ENCODE assay signal across 18 cellular contexts in genomic region chr9:107866912-107867311, GRCh38.
DNase-seq lines count a peak whose midpoint lies in the region; ATAC-seq, FAIRE-seq and TF ChIP-seq lines count a peak whose summit lies in the region.
"Had no signal": no experiment of that assay in that cellular context is flagged by ENCODE, and none has a peak within 500 bp of the region (broad histone marks: within the 10 kb centered on the region; RNA-seq: fewer than 3 reads in every experiment).

No MANE protein-coding gene starts in this region.

- no peaks in the 10 kb centered on the region for H3K36me3 ChIP-seq in HepG2 (replicated peaks in 1 of 2; ENCODE audit: control insufficient read depth in 1 of 2, insufficient read depth in 2 of 2, low read length in 2 of 2)
- H3K36me3 ChIP-seq in neuronal stem cell (replicated peaks in 1 of 2; ENCODE audit: control insufficient read depth in 2 of 2, insufficient read depth in 2 of 2, low read length in 2 of 2), result no peaks in the 10 kb centered on the region

- H3K9me3 ChIP-seq in HepG2 (ENCODE audit: low read length) (no peaks in the 10 kb centered on the region), neuronal stem cell (replicated peaks in 1 of 2; ENCODE audit: control insufficient read depth in 2 of 2, insufficient read depth in 1 of 2, low read depth in 1 of 2, low read length in 2 of 2) (no peaks in the 10 kb centered on the region)
- H3K9me3 ChIP-seq: A549 had no signal

- POLR2A ChIA-PET in HepG2 (lab: Yijun Ruan, JAX), result no interaction called here

- H3K18ac ChIP-seq in neuronal stem cell (ENCODE audit: low read length), result no peak overlapping the region

- H3K4me1 ChIP-seq in HepG2 (ENCODE audit: insufficient read depth, low read length) (no peaks in the 10 kb centered on the region), neuronal stem cell (ENCODE audit: control insufficient read depth in 2 of 2, insufficient read depth in 1 of 2, low read depth in 1 of 2, low read length in 2 of 2) (no peaks in the 10 kb centered on the region)
- H3K4me1 ChIP-seq: A549 had no signal

- intact Hi-C loops in HepG2 (cut with micrococcal nuclease; ENCODE audit: unreplicated experiment), result no loop called here

- no peaks in the 10 kb centered on the region for H4K20me1 ChIP-seq in HepG2 (ENCODE audit: insufficient read depth, low read length)

- H3K27ac ChIP-seq in HepG2 (ENCODE audit: extremely low read length, insufficient read depth, low read length) (no peak overlapping the region), neuronal stem cell (replicated peaks; ENCODE audit: low read length) (no peak overlapping the region)
- H3K27ac ChIP-seq: A549, epithelial cell of prostate had no signal

- no peak overlapping the region for H3K14ac ChIP-seq in neuronal stem cell (ENCODE audit: low read length)

- TF ChIP-seq RAD21 in HepG2 (CRISPR knock-in tag; IDR thresholded peaks at IDR 0.05), result no peak

- DNase-seq in ACHN (peak; percentile 10), Kasumi-1 (lab: John Stamatoyannopoulos, UW) (peak; percentile 75 to 79), amniotic epithelial cell (ENCODE audit: low read depth) (peak; percentile 84), HepG2 (ENCODE audit: low spot score) (no peak), neuronal stem cell (ENCODE audit: low spot score) (no peak), NCI-H2227 (lab: John Stamatoyannopoulos, UW; ENCODE audit: unreplicated experiment) (no peak)
- DNase-seq: activated CD4-positive, alpha-beta T cell treated with anti-CD3 and anti-CD28 coated beads for 1 hour; cerebellar nuclear complex; hypothalamus; NCI-H1092; NCI-H446; small intestine; SW 1271 had no signal

- TF ChIP-seq POLR2A in HepG2 (IDR thresholded peaks at IDR 0.05; ENCODE audit: insufficient read depth in 1 of 2, low read depth in 2 of 2, low read length in 2 of 2), result no peak

- no peak overlapping the region for H2BK15ac ChIP-seq in neuronal stem cell (ENCODE audit: low read length)

- H3K4ac ChIP-seq in neuronal stem cell (ENCODE audit: low read length), result no peak overlapping the region

- in situ Hi-C loops in ACHN (cut with HindIII; ENCODE audit: low pct_ligation_motif_present, low pct_unique_long_range_greater_than_20kb, low sequenced_read_pairs), result no loop called here
- in situ Hi-C loops in HepG2 (cut with HindIII; ENCODE audit: extremely low pct_ligation_motif_present, low pct_unique_long_range_greater_than_20kb), result no loop called here

- no peaks in the 10 kb centered on the region for H3K79me2 ChIP-seq in HepG2 (ENCODE audit: insufficient read depth, low read length)

- no peak overlapping the region for H3K4me2 ChIP-seq in HepG2 (ENCODE audit: low read depth, low read length)
- no peak overlapping the region for H3K4me2 ChIP-seq in neuronal stem cell (ENCODE audit: insufficient read depth, low read length, poor library complexity, severe bottlenecking)
- H3K4me2 ChIP-seq: A549 had no signal

- H4K8ac ChIP-seq in neuronal stem cell (ENCODE audit: low read depth, low read length), result no peak overlapping the region

- no peak overlapping the region for H2BK5ac ChIP-seq in neuronal stem cell (ENCODE audit: low read length)

- no peak overlapping the region for H4K91ac ChIP-seq in neuronal stem cell (ENCODE audit: low read depth, low read length, poor library complexity)

- CTCF ChIA-PET in HepG2 (lab: Yijun Ruan, JAX; ENCODE audit: low intra/inter-chr PET ratio, low total read pairs), result no interaction called here

- TF ChIP-seq EP300 in HepG2 (IDR thresholded peaks at IDR 0.05; ENCODE audit: low read depth in 2 of 2, low read length in 2 of 2) (no peak), HepG2 (CRISPR knock-in tag; IDR thresholded peaks at IDR 0.05; ENCODE audit: borderline replicate concordance) (no peak)

- no TSS peak for BruUV-seq in HepG2 (replicated peaks; lab: Mats Ljungman, UMichigan)

- no peak overlapping the region for H3K23ac ChIP-seq in neuronal stem cell (ENCODE audit: low read depth, low read length, poor library complexity)

- ATAC-seq in HepG2, result no peak
- ATAC-seq in HG03280 (IDR thresholded peaks at IDR 0.05; ENCODE audit: unreplicated experiment), result no peak
- ATAC-seq in HG02623 (IDR thresholded peaks at IDR 0.05; ENCODE audit: unreplicated experiment), result no peak
- ATAC-seq: A549; activated naive CD4-positive, alpha-beta T cell treated with anti-CD3 and anti-CD28 coated beads, Interleukin-2, amount 50 U/mL, for 72 hours had no signal

- H3K4me3 ChIP-seq in HepG2 (replicated peaks in 1 of 3; ENCODE audit: insufficient read depth in 1 of 3, low read depth in 2 of 3, low read length in 3 of 3), result no peak overlapping the region
- no peak overlapping the region for H3K4me3 ChIP-seq in neuronal stem cell (ENCODE audit: low read length in 2 of 2)
- H3K4me3 ChIP-seq: A549 had no signal

- H2AK5ac ChIP-seq in neuronal stem cell (ENCODE audit: low read depth, low read length), result no peak overlapping the region

- H2AFZ ChIP-seq in HepG2 (ENCODE audit: low read length) (no peak overlapping the region), neuronal stem cell (ENCODE audit: low read length) (no peak overlapping the region)

- no peak overlapping the region for H3K9ac ChIP-seq in HepG2 (ENCODE audit: insufficient read depth, low read depth, low read length)
- H3K9ac ChIP-seq in neuronal stem cell (ENCODE audit: low read depth, low read length, poor library complexity), result no peak overlapping the region

- FAIRE-seq in HepG2 (lab: Jason Lieb, UNC), result no peak

- no peak overlapping the region for H2BK12ac ChIP-seq in neuronal stem cell (ENCODE audit: low read length)

- no peak for TF ChIP-seq CTCF in HepG2 (CRISPR knock-in tag; IDR thresholded peaks at IDR 0.05)

- H3K79me1 ChIP-seq in neuronal stem cell (ENCODE audit: low read depth, low read length), result no peaks in the 10 kb centered on the region

- H3K27me3 ChIP-seq in HepG2 (ENCODE audit: control insufficient read depth in 1 of 2, insufficient read depth in 2 of 2, low read length in 2 of 2), result no peaks in the 10 kb centered on the region
- no peaks in the 10 kb centered on the region for H3K27me3 ChIP-seq in neuronal stem cell (ENCODE audit: control insufficient read depth in 3 of 3, insufficient read depth in 3 of 3, low read depth in 1 of 3, low read length in 3 of 3)

- H2BK120ac ChIP-seq in neuronal stem cell (ENCODE audit: low read depth, low read length), result no peak overlapping the region

TF ChIP-seq in HepG2, 621 proteins besides CTCF, POLR2A, EP300 and RAD21:
- TF ChIP-seq CEBPB (IDR thresholded peaks at IDR 0.05; ENCODE audit: borderline replicate concordance, low read depth, low read length) (peak; percentile 51; the same call in 1 of the 2 replicates), ZNF431 (CRISPR knock-in tag; IDR thresholded peaks at IDR 0.05; ENCODE audit: borderline replicate concordance, low read depth) (no peak)

Comparison
In these comparisons a context has a peak if more than half of its experiments do, and no peak if none do; other contexts are left out.
1. DNase-seq: peak in ACHN (single experiment), Kasumi-1 (2 of 2) and amniotic epithelial cell (single experiment); none in HepG2 (single experiment), neuronal stem cell (single experiment) and NCI-H2227 (single experiment).